ENCODE assay signal across 17 cellular contexts in the genomic region with DNA sequence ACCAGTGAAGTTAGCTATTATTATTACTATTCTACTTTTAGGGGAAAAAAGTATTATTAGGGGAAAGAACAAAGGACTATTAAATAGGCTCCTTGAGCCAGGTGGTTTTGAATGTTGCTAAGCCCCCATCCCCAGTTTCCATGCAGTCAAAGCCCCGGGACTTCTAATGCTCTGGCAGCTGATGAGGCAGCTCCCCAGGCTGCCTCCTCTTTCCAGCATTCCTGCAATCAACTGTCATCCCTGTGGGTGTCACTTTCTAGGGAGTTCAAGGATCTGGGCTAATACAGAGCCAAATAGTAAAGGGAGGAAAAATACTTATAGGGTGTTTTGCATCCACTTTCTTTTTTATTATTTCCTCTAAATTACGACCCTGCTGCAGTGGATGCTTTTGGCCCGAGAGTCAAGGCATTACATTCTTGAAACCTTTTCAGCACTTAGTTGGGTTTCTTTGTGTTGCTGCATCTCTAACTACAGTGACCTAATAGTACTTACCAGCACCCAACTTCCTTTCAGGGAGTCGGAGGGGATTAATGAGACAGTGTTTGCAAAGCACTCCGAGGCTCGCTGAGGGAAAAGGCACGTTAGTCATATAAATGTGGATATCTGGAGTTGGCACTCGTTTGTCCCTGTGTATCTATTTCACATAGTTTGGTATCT.
DNase-seq lines count a peak whose midpoint lies in the region; ATAC-seq and TF ChIP-seq lines count a peak whose summit lies in the region.
"Had no signal": no experiment of that assay in that cellular context is flagged by ENCODE, and none has a peak within 500 bp of the region (broad histone marks: within the 10 kb centered on the region; RNA-seq: fewer than 3 reads in every experiment).

No MANE protein-coding gene starts in this region.

- POLR2A ChIA-PET in A673 (lab: Charles Lee; ENCODE audit: low non-redundant PET): no interaction called here

- H3K9me3 Mint-ChIP-seq in nephron: peaks cover 2% of the 10 kb centered on the region

- peak overlapping the region in 2 of 3 experiments; percentile 17 to 46 for H3K4me3 Mint-ChIP-seq in nephron

- H3K27me3 Mint-ChIP-seq in nephron (ENCODE audit: low read depth): peaks cover 2% of the 10 kb centered on the region

- H3K9me3 ChIP-seq in A673 (ENCODE audit: low read depth, low read length, poor library complexity, severe bottlenecking) (no peaks in the 10 kb centered on the region), SK-N-MC (ENCODE audit: low read depth, low read length) (no peaks in the 10 kb centered on the region), heart right ventricle (no peaks in the 10 kb centered on the region)

- H3K4me1 ChIP-seq in A673 (ENCODE audit: insufficient read depth, low read length, poor library complexity, severe bottlenecking) (peaks cover 15% of the 10 kb centered on the region), foreskin keratinocyte (peaks cover 14% of the 10 kb centered on the region), heart right ventricle (no peaks in the 10 kb centered on the region)

- TF ChIP-seq CTCF in A673 (conservative IDR thresholded peaks at IDR 0.05; ENCODE audit: low read depth, low read length) (no peak), foreskin keratinocyte (conservative IDR thresholded peaks at IDR 0.05) (no peak), nephron (IDR thresholded peaks at IDR 0.05; ENCODE audit: unreplicated experiment in 3 of 3) (no peak), heart right ventricle (IDR thresholded peaks at IDR 0.05) (no peak)

- intact Hi-C loops in A673 (cut with micrococcal nuclease; ENCODE audit: unreplicated experiment) (no loop called here), heart right ventricle (cut with DNase I) (no loop called here)

- H3K27me3 ChIP-seq in A673 (replicated peaks; ENCODE audit: insufficient read depth, low read depth, low read length, poor library complexity) (no peaks in the 10 kb centered on the region), foreskin keratinocyte (no peaks in the 10 kb centered on the region), heart right ventricle (peaks cover 0 to 6% (median 0%) of the 10 kb centered on the region in 7 donors)

- H3K27ac Mint-ChIP-seq in nephron: peak overlapping the region; percentile 69 to 87 (median 83)

- no TSS peak for BruUV-seq in A673 (replicated peaks; lab: Mats Ljungman, UMichigan)

- no peak overlapping the region for H3K27ac ChIP-seq in A673 (ENCODE audit: low read depth, low read length, poor library complexity, severe bottlenecking)
- H3K27ac ChIP-seq in SK-N-MC: no peak overlapping the region
- H3K27ac ChIP-seq in foreskin keratinocyte: no peak overlapping the region
- H3K27ac ChIP-seq in heart right ventricle: no peak overlapping the region
- H3K27ac ChIP-seq: KMS-11 had no signal

- peak overlapping the region; percentile 3 for H3K4me3 ChIP-seq in A673 (ENCODE audit: low read depth, low read length, poor library complexity, severe bottlenecking)
- H3K4me3 ChIP-seq in SK-N-MC: peak overlapping the region; percentile 33
- no peak overlapping the region for H3K4me3 ChIP-seq in heart right ventricle

- H3K9ac ChIP-seq in SK-N-MC (ENCODE audit: insufficient read length): no peak overlapping the region
- H3K9ac ChIP-seq: KMS-11 had no signal

- ATAC-seq in foreskin keratinocyte (peak; percentile 24), HG03432 (IDR thresholded peaks at IDR 0.05; ENCODE audit: unreplicated experiment) (no peak), heart right ventricle (no peak)
- ATAC-seq: HepG2 had no signal

- WGBS in heart right ventricle, 2 donors: 42 to 45% methylated on average over 8 of the region's 8 CpGs

- CTCF ChIA-PET in A673 (lab: Charles Lee): no interaction called here

- H3K36me3 Mint-ChIP-seq in nephron (ENCODE audit: low read depth): no peaks in the 10 kb centered on the region

- peaks cover 30% of the 10 kb centered on the region for H3K4me1 Mint-ChIP-seq in nephron

- H3K36me3 ChIP-seq in A673 (ENCODE audit: insufficient read depth, low read length, poor library complexity, severe bottlenecking) (no peaks in the 10 kb centered on the region), SK-N-MC (ENCODE audit: insufficient read depth, low read length) (no peaks in the 10 kb centered on the region), heart right ventricle (no peaks in the 10 kb centered on the region)

- DNase-seq in A673 (ENCODE audit: low spot score) (peak; percentile 71), SK-N-MC (ENCODE audit: low read depth, low spot score) (no peak), foreskin keratinocyte (no peak), A172 (ENCODE audit: low spot score) (no peak), dedifferentiated amniotic fluid mesenchymal stem cell (ENCODE audit: extremely low spot score) (no peak), heart right ventricle (no peak)
- DNase-seq: 8988T, COR-L47, DMS153, MM.1S, NCI-H1105, NCI-H1694 treated with DMSO at 0.1 percent for 48 hours, SHP77 had no signal

Comparison
In these comparisons a context has a peak if more than half of its experiments do, and no peak if none do; other contexts are left out.
1. H3K4me3 ChIP-seq: peak in A673 (single experiment) and SK-N-MC (single experiment); none in heart right ventricle (0 of 10).